Comparison of ENCODE assay signal across 14 cellular contexts in the genomic region with DNA sequence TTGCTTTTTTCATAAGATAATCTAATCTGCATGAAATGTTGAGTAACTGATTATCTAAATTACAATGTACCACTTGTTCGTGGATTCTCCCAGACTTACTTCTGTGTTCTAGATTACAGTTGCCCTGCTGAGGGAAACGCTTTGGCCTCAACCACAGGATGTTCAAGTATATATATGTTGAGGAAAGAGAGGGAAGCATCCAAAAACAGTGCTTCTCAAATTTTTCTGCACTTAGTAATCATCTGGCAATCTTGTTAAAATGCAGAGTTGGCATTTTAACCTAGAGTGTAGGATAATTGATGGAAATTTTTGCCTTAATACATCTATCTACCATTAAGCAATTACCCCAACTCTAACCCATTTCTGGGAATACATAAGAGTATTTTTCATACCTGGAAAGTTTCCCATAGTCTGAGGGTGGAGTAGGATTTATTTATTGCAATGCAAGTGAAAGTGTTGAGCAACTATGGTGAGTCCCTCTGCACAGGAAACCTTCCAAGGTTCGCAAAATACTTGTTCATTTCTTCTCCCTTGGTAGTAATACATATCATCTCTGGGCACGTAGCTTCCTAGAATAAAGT. TPM values are rescaled to one million over a fixed set of nuclear protein-coding genes. Genes with fewer than 3 reads are reported as not detected.
A peak's percentile ranks its signal among the peaks of the same experiment; 100 is the strongest.
DNase-seq lines count a peak whose midpoint lies in the region; ATAC-seq and TF ChIP-seq lines count a peak whose summit lies in the region.
"Had no signal": no experiment of that assay in that cellular context is flagged by ENCODE, and none has a peak within 500 bp of the region (broad histone marks: within the 10 kb centered on the region; RNA-seq: fewer than 3 reads in every experiment).

No MANE protein-coding gene starts in this region.

- in situ Hi-C loops in IMR-90 (cut with MboI; ENCODE audit: low sequenced_read_pairs), result loop anchor here (25.0 kb wide), 1 partner anchor 1090 kb away; no protein-coding TSS in a partner anchor

- no peak overlapping the region for H4K8ac ChIP-seq in IMR-90 (ENCODE audit: low read depth in 2 of 2, low read length in 2 of 2)

- no peak overlapping the region for H2BK20ac ChIP-seq in IMR-90 (ENCODE audit: low read depth, low read length)

- H3K4me3 ChIP-seq in IMR-90 (ENCODE audit: insufficient read depth, low read depth, low read length) (no peak overlapping the region), cardiac fibroblast (replicated peaks in 1 of 2; ENCODE audit: low read depth in 2 of 2, low read length in 2 of 2) (no peak overlapping the region), left lung (no peak overlapping the region)

- ATAC-seq in IMR-90 (ENCODE audit: low read depth) (no peak), left lung (peak; percentile 69), GM18861 (IDR thresholded peaks at IDR 0.05; ENCODE audit: unreplicated experiment) (no peak)
- ATAC-seq: naive thymus-derived CD8-positive, alpha-beta T cell had no signal

- CTCF ChIA-PET in IMR-90 (lab: Yijun Ruan, JAX), result no interaction called here

- BruUV-seq in IMR-90 (replicated peaks; lab: Mats Ljungman, UMichigan), result no TSS peak

- H3K14ac ChIP-seq in IMR-90 (replicated peaks; ENCODE audit: low read depth, low read length), result no peak overlapping the region

- dilution Hi-C loops in IMR-90 (cut with HindIII; ENCODE audit: low sequenced_read_pairs, unreplicated experiment), result no loop called here

- TF ChIP-seq CTCF in IMR-90 (conservative IDR thresholded peaks at IDR 0.05; ENCODE audit: low read depth, low read length) (no peak), cardiac fibroblast (IDR thresholded peaks at IDR 0.05; ENCODE audit: low read depth, low read length) (no peak), left lung (IDR thresholded peaks at IDR 0.05) (no peak)

- H3K56ac ChIP-seq in IMR-90 (ENCODE audit: extremely low read depth, insufficient read depth, low read length), result no peak overlapping the region

- no peaks in the 10 kb centered on the region for H3K4me1 ChIP-seq in IMR-90 (ENCODE audit: control insufficient read depth, insufficient read depth, low read length)
- H3K4me1 ChIP-seq in left lung, result peaks cover 0 to 18% of the 10 kb centered on the region in 2 donors

- H2AK9ac ChIP-seq in IMR-90 (replicated peaks; ENCODE audit: low read depth, low read length, poor library complexity), result no peak overlapping the region

- H3K4ac ChIP-seq in IMR-90 (ENCODE audit: low read depth, low read length), result no peak overlapping the region

- H3K9me3 ChIP-seq in IMR-90 (ENCODE audit: control insufficient read depth, insufficient read depth, low read length) (no peaks in the 10 kb centered on the region), left lung (no peaks in the 10 kb centered on the region)

- H3K36me3 ChIP-seq in IMR-90 (ENCODE audit: control insufficient read depth, insufficient read depth, low read length), result no peaks in the 10 kb centered on the region
- H3K36me3 ChIP-seq in left lung, result no peaks in the 10 kb centered on the region

- TF ChIP-seq RAD21 in IMR-90 (IDR thresholded peaks at IDR 0.05; ENCODE audit: low read length), result no peak

- DNase-seq in AG08395 (ENCODE audit: low spot score) (peak; percentile 74), IMR-90 (peak; percentile 36), cardiac fibroblast (ENCODE audit: low read depth in 2 of 2) (peak; percentile 91 to 95), left lung (no peak), HK-2 (ENCODE audit: unreplicated experiment) (no peak), pons (ENCODE audit: low spot score) (no peak), COR-L47 (lab: John Stamatoyannopoulos, UW) (no peak)
- DNase-seq: activated naive CD4-positive, alpha-beta T cell treated with anti-CD3 and anti-CD28 coated beads for 36 hours; CD4-positive, CD25-positive, alpha-beta regulatory T cell; GOT3; KG1; naive thymus-derived CD8-positive, alpha-beta T cell; SHP77 had no signal

- H3K9ac ChIP-seq in IMR-90 (ENCODE audit: low read depth, low read length), result no peak overlapping the region

- H3K23ac ChIP-seq in IMR-90 (ENCODE audit: low read depth, low read length), result no peak overlapping the region

- no peak overlapping the region for H4K91ac ChIP-seq in IMR-90 (ENCODE audit: insufficient read depth, low read depth, low read length)

- POLR2A ChIA-PET in IMR-90 (lab: Charles Lee; ENCODE audit: unreplicated experiment), result no interaction called here

- H2BK120ac ChIP-seq in IMR-90 (ENCODE audit: low read depth, low read length), result no peak overlapping the region

- H3K27me3 ChIP-seq in IMR-90 (ENCODE audit: control insufficient read depth, insufficient read depth, low read length), result no peaks in the 10 kb centered on the region
- H3K27me3 ChIP-seq in left lung, result no peaks in the 10 kb centered on the region

- no peak overlapping the region for H3K4me2 ChIP-seq in IMR-90 (ENCODE audit: low read depth, low read length)

- no peak overlapping the region for H2BK5ac ChIP-seq in IMR-90 (ENCODE audit: low read depth, low read length, poor library complexity, severe bottlenecking)

- no CpG with 5 or more reads among the region's 4 CpGs for WGBS in IMR-90 (ENCODE audit: extremely low coverage in 2 of 2, insufficient read length in 1 of 2), 2 experiments

- no peak overlapping the region for H2BK15ac ChIP-seq in IMR-90 (ENCODE audit: low read depth, low read length)

- H4K20me1 ChIP-seq in IMR-90 (ENCODE audit: insufficient read depth, low read length), result no peaks in the 10 kb centered on the region

- no peak overlapping the region for H3K18ac ChIP-seq in IMR-90 (ENCODE audit: low read depth, low read length)

- no peak overlapping the region for H2AFZ ChIP-seq in IMR-90 (replicated peaks; ENCODE audit: low read length, poor library complexity)

- no peaks in the 10 kb centered on the region for H3K79me1 ChIP-seq in IMR-90 (ENCODE audit: low read depth in 1 of 2, low read length in 2 of 2)

- TF ChIP-seq POLR2A in IMR-90 (IDR thresholded peaks at IDR 0.05; ENCODE audit: low read depth, low read length), result no peak

- intact Hi-C loops in IMR-90 (cut with micrococcal nuclease), result no loop called here
- intact Hi-C loops in left lung (cut with DNase I), result no loop called here

- no peak overlapping the region for H4K5ac ChIP-seq in IMR-90 (ENCODE audit: low read depth, low read length)

- H2AK5ac ChIP-seq in IMR-90 (ENCODE audit: low read depth, low read length), result no peak overlapping the region

- H3K9me1 ChIP-seq in IMR-90 (ENCODE audit: insufficient read depth, low read length), result no peaks in the 10 kb centered on the region

- no peak overlapping the region for H3K27ac ChIP-seq in IMR-90 (ENCODE audit: insufficient read depth, low read length)
- no peak overlapping the region for H3K27ac ChIP-seq in left lung

TF ChIP-seq in IMR-90, 13 proteins besides CTCF, POLR2A, EP300 and RAD21:
- TF ChIP-seq RFX5 (IDR thresholded peaks at IDR 0.05; ENCODE audit: low read depth, low read length), result no peak
- TF ChIP-seq, protein P1, sequence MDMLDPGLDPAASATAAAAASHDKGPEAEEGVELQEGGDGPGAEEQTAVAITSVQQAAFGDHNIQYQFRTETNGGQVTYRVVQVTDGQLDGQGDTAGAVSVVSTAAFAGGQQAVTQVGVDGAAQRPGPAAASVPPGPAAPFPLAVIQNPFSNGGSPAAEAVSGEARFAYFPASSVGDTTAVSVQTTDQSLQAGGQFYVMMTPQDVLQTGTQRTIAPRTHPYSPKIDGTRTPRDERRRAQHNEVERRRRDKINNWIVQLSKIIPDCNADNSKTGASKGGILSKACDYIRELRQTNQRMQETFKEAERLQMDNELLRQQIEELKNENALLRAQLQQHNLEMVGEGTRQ (IDR thresholded peaks at IDR 0.05; ENCODE audit: low read depth, low read length), result no peak
- no peak for TF ChIP-seq CHD1 (IDR thresholded peaks at IDR 0.05; ENCODE audit: low read depth, low read length)
- peak; percentile 15; the same call in 1 of the 2 replicates for TF ChIP-seq CEBPB (IDR thresholded peaks at IDR 0.05; ENCODE audit: low read depth, low read length)
- peak; percentile 79 for TF ChIP-seq MAFK (IDR thresholded peaks at IDR 0.05; ENCODE audit: low read depth, low read length)
- TF ChIP-seq MXI1 (IDR thresholded peaks at IDR 0.05; ENCODE audit: borderline replicate concordance, low read depth, low read length), result no peak

RNA-seq across cellular contexts. Expression of a gene that starts 59.6 kb away (rescaled TPM):
- 12.2 and 23.1 TPM in 2 replicates for total RNA-seq in IMR-90 (2012; rRNA removed)
- polyA plus RNA-seq in IMR-90 (2012; rRNA removed), result 9.9 and 11.6 TPM in 2 replicates
- polyA plus RNA-seq in IMR-90 (2012; cell fraction: cytosol; rRNA removed), result 8.5 and 15.2 TPM in 2 replicates
- polyA plus RNA-seq in IMR-90 (2012; cell fraction: nucleus; rRNA removed; ENCODE audit: low replicate concordance), result 1.8 and 6.6 TPM in 2 replicates
- total RNA-seq in left lung, result 10 to 100 TPM; 28.2 to 39.3 TPM

Comparison
In these comparisons a context has a peak if more than half of its experiments do, and no peak if none do; other contexts are left out.
1. DNase-seq: peak in AG08395 (single experiment), IMR-90 (single experiment) and cardiac fibroblast (2 of 2); none in left lung (0 of 2), HK-2 (single experiment), pons (single experiment) and COR-L47 (single experiment).